In genomic region chr19:39709026-39709872, GRCh38 we compare ENCODE assay signal across 24 cellular contexts. TPM values are rescaled to one million over a fixed set of nuclear protein-coding genes. Genes with fewer than 3 reads are reported as not detected.
A peak's percentile ranks its signal among the peaks of the same experiment; 100 is the strongest.
DNase-seq lines count a peak whose midpoint lies in the region; ATAC-seq, FAIRE-seq and TF ChIP-seq lines count a peak whose summit lies in the region.
"Had no signal": no experiment of that assay in that cellular context is flagged by ENCODE, and none has a peak within 500 bp of the region (broad histone marks: within the 10 kb centered on the region; RNA-seq: fewer than 3 reads in every experiment).

No MANE protein-coding gene starts in this region.

- FAIRE-seq in GM12892 (lab: Jason Lieb, UNC) (peak; percentile 5), bronchial epithelial cell (lab: Jason Lieb, UNC) (no peak)
- FAIRE-seq: H1 had no signal

- H3K9me2 ChIP-seq in PC-3 (replicated peaks; ENCODE audit: low read length) = no peaks in the 10 kb centered on the region

- H3K27ac ChIP-seq in PC-3 (ENCODE audit: low read length) (no peak overlapping the region), trophoblast cell (ENCODE audit: low read depth, low read length) (peak overlapping the region; percentile 50), heart left ventricle (no peak overlapping the region)
- H3K27ac ChIP-seq: BLaER1 had no signal

- no peak overlapping the region for H2BK120ac ChIP-seq in trophoblast cell (ENCODE audit: insufficient read depth, low read length, poor library complexity)

- ATAC-seq in PC-3 = no peak
- ATAC-seq in heart left ventricle = no peak
- ATAC-seq: HCT116, SK-N-SH treated with all-trans-retinoic acid at 6 μM for 48 hours had no signal

- H3K23ac ChIP-seq in trophoblast cell (ENCODE audit: low read length) = no peak overlapping the region

- CTCF ChIA-PET in PC-3 (lab: Charles Lee) = no interaction called here
- CTCF ChIA-PET in HEK293T (lab: Yijun Ruan, JAX) = no interaction called here

- H4K12ac ChIP-seq in trophoblast cell (ENCODE audit: low read depth, low read length) = no peak overlapping the region

- H4K91ac ChIP-seq in trophoblast cell (ENCODE audit: low read depth, low read length) = no peak overlapping the region

- no peak overlapping the region for H2BK12ac ChIP-seq in trophoblast cell (ENCODE audit: low read length)

- H2AK5ac ChIP-seq in trophoblast cell (ENCODE audit: low read length) = no peak overlapping the region

- POLR2A ChIA-PET in PC-3 (lab: Charles Lee; ENCODE audit: unreplicated experiment) = no interaction called here
- POLR2A ChIA-PET in HEK293T (lab: Yijun Ruan, JAX) = no interaction called here

- DNase-seq in GM12892 (ENCODE audit: insufficient read length) (no peak), PC-3 (peak; percentile 70), bronchial epithelial cell (ENCODE audit: low read depth) (peak; percentile 32), trophoblast cell (peak; percentile 96 to 98), SW 1271 (lab: John Stamatoyannopoulos, UW) (no peak), HEK293T (ENCODE audit: extremely low spot score) (no peak), activated T-cell treated with anti-CD3 and anti-CD28 coated beads for 4 hours (no peak), heart left ventricle (no peak)
- DNase-seq: CD4-positive, alpha-beta T cell; COR-L47; DMS 273 treated with DMSO at 0.1 percent for 48 hours; DMS79 treated with DMSO at 0.1 percent for 48 hours; Kasumi-1; NCI-H1694; NCI-H2081 treated with DMSO at 0.1 percent for 48 hours; NCI-H446 treated with DMSO at 0.1 percent for 48 hours; NCI-H526 treated with DMSO at 0.1 percent for 48 hours had no signal

- WGBS in trophoblast cell (ENCODE audit: extremely low coverage, insufficient coverage, insufficient read length) = no CpG with 5 or more reads among the region's 5 CpGs
- 77 to 84% (median 78%) methylated on average over 5 of the region's 5 CpGs for WGBS in heart left ventricle, 4 donors

- no peak overlapping the region for H3K4me3 ChIP-seq in PC-3 (ENCODE audit: low read length)
- H3K4me3 ChIP-seq in bronchial epithelial cell (ENCODE audit: low read depth, low read length) = no peak overlapping the region
- H3K4me3 ChIP-seq in trophoblast cell (ENCODE audit: low read depth, low read length) = no peak overlapping the region
- H3K4me3 ChIP-seq in heart left ventricle = no peak overlapping the region
- H3K4me3 ChIP-seq: BLaER1 had no signal

- TF ChIP-seq POLR2A in GM12892 (IDR thresholded peaks at IDR 0.05; ENCODE audit: low read depth, low read length) (no peak), heart left ventricle (IDR thresholded peaks at IDR 0.05) (no peak)

- H3K79me2 ChIP-seq in PC-3 (ENCODE audit: low read length) (no peaks in the 10 kb centered on the region), trophoblast cell (ENCODE audit: control insufficient read depth, insufficient read depth, low read length, poor library complexity) (no peaks in the 10 kb centered on the region)

- H3K36me3 ChIP-seq in PC-3 (ENCODE audit: low read depth, low read length) (no peaks in the 10 kb centered on the region), bronchial epithelial cell (ENCODE audit: control insufficient read depth, insufficient read depth, low read length) (no peaks in the 10 kb centered on the region), trophoblast cell (ENCODE audit: control insufficient read depth in 1 of 2, insufficient read depth in 2 of 2, low read length in 2 of 2) (no peaks in the 10 kb centered on the region), heart left ventricle (no peaks in the 10 kb centered on the region)
- H3K36me3 ChIP-seq: BLaER1 had no signal

- no peak overlapping the region for H4K8ac ChIP-seq in trophoblast cell (ENCODE audit: low read depth, low read length)

- no peak overlapping the region for H3K18ac ChIP-seq in trophoblast cell (ENCODE audit: low read length)

- no peak overlapping the region for H3K4me2 ChIP-seq in PC-3 (ENCODE audit: low read length)
- no peak overlapping the region for H3K4me2 ChIP-seq in trophoblast cell (ENCODE audit: low read length)
- H3K4me2 ChIP-seq: BLaER1 had no signal

- H3K4me1 ChIP-seq in PC-3 (ENCODE audit: insufficient read depth, low read length) = peaks cover 11% of the 10 kb centered on the region; the same call in 1 of the 2 replicates
- H3K4me1 ChIP-seq in trophoblast cell (ENCODE audit: control insufficient read depth in 1 of 2, insufficient read depth in 2 of 2, low read length in 2 of 2) = peaks cover 0 to 10% of the 10 kb centered on the region in 2 experiments
- H3K4me1 ChIP-seq in heart left ventricle = no peaks in the 10 kb centered on the region

- H3K9ac ChIP-seq in PC-3 (ENCODE audit: low read length) (no peak overlapping the region), trophoblast cell (ENCODE audit: low read length) (no peak overlapping the region)
- H3K9ac ChIP-seq: BLaER1 had no signal

- H2AFZ ChIP-seq in PC-3 (ENCODE audit: low read length) = no peak overlapping the region
- no peak overlapping the region for H2AFZ ChIP-seq in trophoblast cell (ENCODE audit: insufficient read depth, low read length, poor library complexity)

- no peak overlapping the region for H2BK5ac ChIP-seq in trophoblast cell (ENCODE audit: low read depth, low read length, poor library complexity)

- TF ChIP-seq CTCF in PC-3 (conservative IDR thresholded peaks at IDR 0.05; ENCODE audit: low read depth, low read length) = no peak
- no peak for TF ChIP-seq CTCF in bronchial epithelial cell (IDR thresholded peaks at IDR 0.05; ENCODE audit: insufficient read depth, low read length, severe bottlenecking)
- TF ChIP-seq CTCF in heart left ventricle (IDR thresholded peaks at IDR 0.05) = no peak

- H3K79me1 ChIP-seq in trophoblast cell (ENCODE audit: low read length) = no peaks in the 10 kb centered on the region

- intact Hi-C loops in PC-3 (cut with micrococcal nuclease) = no loop called here
- intact Hi-C loops in heart left ventricle (cut with DNase I) = no loop called here

- H3F3A ChIP-seq in PC-3 (ENCODE audit: low read length, unreplicated experiment) = no peaks in the 10 kb centered on the region

- no peak overlapping the region for H3K4ac ChIP-seq in trophoblast cell (ENCODE audit: low read depth, low read length)

- H3K14ac ChIP-seq in trophoblast cell (ENCODE audit: low read length) = no peak overlapping the region

- no peaks in the 10 kb centered on the region for H3K9me3 ChIP-seq in PC-3 (ENCODE audit: low read length)
- no peaks in the 10 kb centered on the region for H3K9me3 ChIP-seq in trophoblast cell (ENCODE audit: insufficient read depth, low read depth, low read length)
- H3K9me3 ChIP-seq in heart left ventricle = peaks cover 0 to 4% (median 0%) of the 10 kb centered on the region in 12 donors
- H3K9me3 ChIP-seq: BLaER1 had no signal

- H3K27me3 ChIP-seq in PC-3 (ENCODE audit: low read length) (0 out of 2 replicates have a peak, but pooled peaks cover 3% of the 10 kb centered on the region), bronchial epithelial cell (ENCODE audit: control insufficient read depth, insufficient read depth, low read length) (no peaks in the 10 kb centered on the region), trophoblast cell (ENCODE audit: insufficient read depth, low read length) (no peaks in the 10 kb centered on the region), heart left ventricle (peaks cover 0 to 7% (median 0%) of the 10 kb centered on the region in 9 donors)
- H3K27me3 ChIP-seq: BLaER1 had no signal

- H4K20me1 ChIP-seq in PC-3 (ENCODE audit: low read length) = no peaks in the 10 kb centered on the region
- H4K20me1 ChIP-seq: BLaER1 had no signal

- BruUV-seq in PC-3 (replicated peaks; lab: Mats Ljungman, UMichigan) = no TSS peak

TF ChIP-seq in HEK293T, 16 proteins besides CTCF, POLR2A, EP300 and RAD21:
- TF ChIP-seq NFRKB (IDR thresholded peaks at IDR 0.05) = no peak
- no peak for TF ChIP-seq ELF4 (IDR thresholded peaks at IDR 0.05)
- no peak for TF ChIP-seq ZNF384 (IDR thresholded peaks at IDR 0.05)

RNA-seq across cellular contexts. Expression of gene LGALS14, which starts 5.0 kb away (rescaled TPM):
- 10.1 TPM for polyA plus RNA-seq in GM12892 (2012; ENCODE audit: missing spikeins)
- total RNA-seq in PC-3 (2014; rRNA removed) (not detected in 2 replicates), bronchial epithelial cell (not detected in 2 replicates), heart left ventricle (not detected)
- 0.92 and 0.97 TPM in 2 replicates for polyA plus RNA-seq in trophoblast cell (2013)
- not detected for polyA plus RNA-seq in heart left ventricle
- total RNA-seq: A673; CD4-positive, alpha-beta T cell; MCF 10A had no signal
- polyA plus RNA-seq: IgD-negative memory B cell had no signal

RNA-seq across cellular contexts. Expression of gene CLC, which starts 28.6 kb away (rescaled TPM):
- 1.7 TPM for polyA plus RNA-seq in GM12892 (2012; ENCODE audit: missing spikeins)
- total RNA-seq in PC-3 (2014; rRNA removed) = not detected in 2 replicates
- not detected in 2 replicates for total RNA-seq in bronchial epithelial cell
- not detected in 2 replicates for polyA plus RNA-seq in trophoblast cell (2013)
- total RNA-seq in heart left ventricle = 1 to 10 TPM in 2 of 9 donors, not detected in 7; 1.2 to 8.2 TPM
- polyA plus RNA-seq in heart left ventricle = under 1 TPM in 1 of 2 donors, not detected in 1; 0.15 TPM
- total RNA-seq: A673; CD4-positive, alpha-beta T cell; MCF 10A had no signal
- polyA plus RNA-seq: IgD-negative memory B cell had no signal

RNA-seq across cellular contexts. Expression of gene LGALS16, which starts 53.5 kb away (rescaled TPM):
- not detected for polyA plus RNA-seq in GM12892 (2012; ENCODE audit: missing spikeins)
- total RNA-seq in PC-3 (2014; rRNA removed) = not detected in 2 replicates
- total RNA-seq in bronchial epithelial cell = not detected in 2 replicates
- polyA plus RNA-seq in trophoblast cell (2013) = 255 and 289 TPM in 2 replicates
- total RNA-seq in heart left ventricle = not detected
- not detected for polyA plus RNA-seq in heart left ventricle
- total RNA-seq: A673; CD4-positive, alpha-beta T cell; H1; MCF 10A had no signal
- polyA plus RNA-seq: H1, IgD-negative memory B cell had no signal

Comparison
In these comparisons a context has a peak if more than half of its experiments do, and no peak if none do; other contexts are left out.
1. DNase-seq: peak in PC-3 (single experiment), bronchial epithelial cell (single experiment) and trophoblast cell (2 of 2); none in GM12892 (single experiment), SW 1271 (0 of 2), HEK293T (single experiment), activated T-cell treated with anti-CD3 and anti-CD28 coated beads for 4 hours (single experiment) and heart left ventricle (0 of 5).